In genomic region chrX:72126539-72127140, GRCh38 we compare ENCODE assay signal across 8 cellular contexts.
DNase-seq lines count a peak whose midpoint lies in the region; ATAC-seq and FAIRE-seq lines count a peak whose summit lies in the region.

No MANE protein-coding gene starts in this region.

- no peak for DNase-seq in GM18507 (ENCODE audit: extremely low spot score, insufficient read length, low read depth)
- DNase-seq in NCI-H226 = peak; percentile 70
- DNase-seq in activated CD4-positive, CD25-positive, alpha-beta regulatory T cell (lab: John Stamatoyannopoulos, UW) = peak; percentile 45 to 73 (median 56)
- DNase-seq in central memory CD4-positive, alpha-beta T cell = peak; percentile 75
- DNase-seq in kidney tubule cell (ENCODE audit: low spot score) = peak; percentile 81
- peak; percentile 77 for DNase-seq in stimulated activated CD4-positive, alpha-beta T cell treated with anti-CD3 and anti-CD28 coated beads, Interleukin-1b, Interleukin-23, amount 100 ng/mL, for 48 hours

- FAIRE-seq in A204.1 (lab: Jason Lieb, UNC) (peak; percentile 63), GM18507 (lab: Jason Lieb, UNC) (peak; percentile 91)

- ATAC-seq in HG03064 (IDR thresholded peaks at IDR 0.05; ENCODE audit: low read depth, unreplicated experiment) = peak; percentile 67
